ENCODE assay signal across 1 cellular context in the genomic region with DNA sequence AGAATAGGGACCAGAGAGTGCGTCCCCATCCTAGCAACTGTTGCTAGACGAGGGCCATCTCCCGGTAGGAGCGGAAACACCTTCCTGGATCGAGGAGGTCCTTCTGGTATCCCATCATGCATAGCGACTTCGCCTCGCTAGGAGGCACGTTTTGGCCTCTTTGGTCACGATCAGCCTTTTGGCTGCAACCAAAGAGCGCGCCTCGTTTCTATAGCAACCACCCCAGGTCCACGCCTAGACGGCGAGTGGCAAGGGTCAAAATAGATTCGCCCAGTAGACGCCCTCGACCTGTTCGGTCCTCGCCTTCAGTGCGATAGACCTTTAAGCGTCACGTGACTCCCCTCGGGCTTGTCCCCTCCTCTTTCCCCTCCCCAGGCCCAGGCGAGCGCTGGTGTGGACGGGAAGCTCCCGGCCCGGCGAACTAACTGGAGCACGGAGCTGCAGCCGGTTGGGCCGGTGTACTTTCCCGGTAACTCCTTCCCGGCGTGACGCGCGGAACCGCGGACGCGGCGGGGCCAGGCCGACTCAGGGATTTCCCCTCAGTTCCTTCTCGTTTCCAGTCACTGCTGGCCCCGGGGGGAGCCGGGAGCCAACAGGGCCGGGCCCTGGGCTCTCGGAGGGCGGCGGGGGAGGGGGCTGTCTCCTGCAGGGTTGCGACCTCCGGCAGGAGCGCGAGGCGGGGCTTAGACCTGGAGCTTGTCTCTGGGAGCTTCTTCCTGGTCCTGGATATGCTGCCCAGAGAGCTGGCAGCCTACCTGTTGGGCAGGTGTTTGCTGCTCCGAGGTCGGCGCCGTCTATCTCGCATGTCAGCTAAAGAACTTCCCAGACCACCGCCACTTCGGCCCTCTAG.
A peak's percentile ranks its signal among the peaks of the same experiment; 100 is the strongest.
TF ChIP-seq lines count a peak whose summit lies in the region.

A gene (plus strand): TSS at position 359 of the 850 bp plus-strand sequence. CDS start 2,258 bp downstream, outside the sequence.

TF ChIP-seq in HepG2, 621 proteins besides CTCF, POLR2A, EP300 and RAD21 (continued from another document and continues in another):
- TF ChIP-seq, protein P1, sequence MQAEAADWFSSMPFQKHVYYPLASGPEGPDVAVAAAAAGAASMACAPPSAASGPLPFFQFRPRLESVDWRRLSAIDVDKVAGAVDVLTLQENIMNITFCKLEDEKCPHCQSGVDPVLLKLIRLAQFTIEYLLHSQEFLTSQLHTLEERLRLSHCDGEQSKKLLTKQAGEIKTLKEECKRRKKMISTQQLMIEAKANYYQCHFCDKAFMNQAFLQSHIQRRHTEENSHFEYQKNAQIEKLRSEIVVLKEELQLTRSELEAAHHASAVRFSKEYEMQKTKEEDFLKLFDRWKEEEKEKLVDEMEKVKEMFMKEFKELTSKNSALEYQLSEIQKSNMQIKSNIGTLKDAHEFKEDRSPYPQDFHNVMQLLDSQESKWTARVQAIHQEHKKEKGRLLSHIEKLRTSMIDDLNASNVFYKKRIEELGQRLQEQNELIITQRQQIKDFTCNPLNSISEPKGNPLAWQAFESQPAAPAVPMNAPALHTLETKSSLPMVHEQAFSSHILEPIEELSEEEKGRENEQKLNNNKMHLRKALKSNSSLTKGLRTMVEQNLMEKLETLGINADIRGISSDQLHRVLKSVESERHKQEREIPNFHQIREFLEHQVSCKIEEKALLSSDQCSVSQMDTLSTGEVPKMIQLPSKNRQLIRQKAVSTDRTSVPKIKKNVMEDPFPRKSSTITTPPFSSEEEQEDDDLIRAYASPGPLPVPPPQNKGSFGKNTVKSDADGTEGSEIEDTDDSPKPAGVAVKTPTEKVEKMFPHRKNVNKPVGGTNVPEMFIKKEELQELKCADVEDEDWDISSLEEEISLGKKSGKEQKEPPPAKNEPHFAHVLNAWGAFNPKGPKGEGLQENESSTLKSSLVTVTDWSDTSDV (CRISPR knock-in tag; IDR thresholded peaks at IDR 0.05): no peak
- TF ChIP-seq ESRRA (CRISPR knock-in tag; IDR thresholded peaks at IDR 0.05; ENCODE audit: low read depth) (no peak), MATR3 (CRISPR knock-in tag; IDR thresholded peaks at IDR 0.05) (no peak), ZBTB21 (CRISPR knock-in tag; IDR thresholded peaks at IDR 0.05) (peak; percentile 56; the same call in 1 of the 2 replicates), PHF20 (CRISPR knock-in tag; IDR thresholded peaks at IDR 0.05) (peak; percentile 82; the same call in 1 of the 2 replicates), ARNT2 (CRISPR knock-in tag; IDR thresholded peaks at IDR 0.05; ENCODE audit: low read depth) (peak; percentile 69; the same call in 1 of the 2 replicates), BORCS8-MEF2B (CRISPR knock-in tag; IDR thresholded peaks at IDR 0.05) (peak; percentile 81), ZNF331 (CRISPR knock-in tag; IDR thresholded peaks at IDR 0.05) (0 out of 2 replicates have a peak, but pooled peaks have one; percentile 27), SP2 (CRISPR knock-in tag; IDR thresholded peaks at IDR 0.05) (no peak), JUNB (CRISPR knock-in tag; IDR thresholded peaks at IDR 0.05; ENCODE audit: borderline replicate concordance) (no peak), ZNF660 (CRISPR knock-in tag; IDR thresholded peaks at IDR 0.05; ENCODE audit: borderline replicate concordance, low read depth) (no peak), SP1 (IDR thresholded peaks at IDR 0.05) (no peak), SP1 (CRISPR knock-in tag; IDR thresholded peaks at IDR 0.05) (peak; percentile 68), PHF5A (CRISPR knock-in tag; IDR thresholded peaks at IDR 0.05; ENCODE audit: low read depth, unreplicated experiment) (peak; percentile 39), ATAD3A (CRISPR knock-in tag; IDR thresholded peaks at IDR 0.05) (no peak), ZNF17 (CRISPR knock-in tag; IDR thresholded peaks at IDR 0.05) (no peak), ZNF207 (IDR thresholded peaks at IDR 0.05; ENCODE audit: borderline replicate concordance) (peak; percentile 91; the same call in 1 of the 2 replicates), ATRX (CRISPR knock-in tag; IDR thresholded peaks at IDR 0.05; ENCODE audit: borderline replicate concordance) (no peak), AKAP8 (CRISPR knock-in tag; IDR thresholded peaks at IDR 0.05) (no peak), KLF16 (CRISPR knock-in tag; IDR thresholded peaks at IDR 0.05) (peak in 1 of 2 experiments; percentile 93; a peak in 2 of 4 replicates), KLF15 (CRISPR knock-in tag; IDR thresholded peaks at IDR 0.05; ENCODE audit: borderline replicate concordance) (no peak), CBX1 (IDR thresholded peaks at IDR 0.05; ENCODE audit: low read depth) (peak; percentile 88), AGO2 (optimal IDR thresholded peaks at IDR 0.05; ENCODE audit: low read depth, low read length) (peak; percentile 74)
- TF ChIP-seq, protein P2, sequence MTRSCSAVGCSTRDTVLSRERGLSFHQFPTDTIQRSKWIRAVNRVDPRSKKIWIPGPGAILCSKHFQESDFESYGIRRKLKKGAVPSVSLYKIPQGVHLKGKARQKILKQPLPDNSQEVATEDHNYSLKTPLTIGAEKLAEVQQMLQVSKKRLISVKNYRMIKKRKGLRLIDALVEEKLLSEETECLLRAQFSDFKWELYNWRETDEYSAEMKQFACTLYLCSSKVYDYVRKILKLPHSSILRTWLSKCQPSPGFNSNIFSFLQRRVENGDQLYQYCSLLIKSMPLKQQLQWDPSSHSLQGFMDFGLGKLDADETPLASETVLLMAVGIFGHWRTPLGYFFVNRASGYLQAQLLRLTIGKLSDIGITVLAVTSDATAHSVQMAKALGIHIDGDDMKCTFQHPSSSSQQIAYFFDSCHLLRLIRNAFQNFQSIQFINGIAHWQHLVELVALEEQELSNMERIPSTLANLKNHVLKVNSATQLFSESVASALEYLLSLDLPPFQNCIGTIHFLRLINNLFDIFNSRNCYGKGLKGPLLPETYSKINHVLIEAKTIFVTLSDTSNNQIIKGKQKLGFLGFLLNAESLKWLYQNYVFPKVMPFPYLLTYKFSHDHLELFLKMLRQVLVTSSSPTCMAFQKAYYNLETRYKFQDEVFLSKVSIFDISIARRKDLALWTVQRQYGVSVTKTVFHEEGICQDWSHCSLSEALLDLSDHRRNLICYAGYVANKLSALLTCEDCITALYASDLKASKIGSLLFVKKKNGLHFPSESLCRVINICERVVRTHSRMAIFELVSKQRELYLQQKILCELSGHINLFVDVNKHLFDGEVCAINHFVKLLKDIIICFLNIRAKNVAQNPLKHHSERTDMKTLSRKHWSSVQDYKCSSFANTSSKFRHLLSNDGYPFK (CRISPR knock-in tag; IDR thresholded peaks at IDR 0.05; ENCODE audit: borderline replicate concordance): peak; percentile 94; the same call in 1 of the 2 replicates
- TF ChIP-seq, protein P3, sequence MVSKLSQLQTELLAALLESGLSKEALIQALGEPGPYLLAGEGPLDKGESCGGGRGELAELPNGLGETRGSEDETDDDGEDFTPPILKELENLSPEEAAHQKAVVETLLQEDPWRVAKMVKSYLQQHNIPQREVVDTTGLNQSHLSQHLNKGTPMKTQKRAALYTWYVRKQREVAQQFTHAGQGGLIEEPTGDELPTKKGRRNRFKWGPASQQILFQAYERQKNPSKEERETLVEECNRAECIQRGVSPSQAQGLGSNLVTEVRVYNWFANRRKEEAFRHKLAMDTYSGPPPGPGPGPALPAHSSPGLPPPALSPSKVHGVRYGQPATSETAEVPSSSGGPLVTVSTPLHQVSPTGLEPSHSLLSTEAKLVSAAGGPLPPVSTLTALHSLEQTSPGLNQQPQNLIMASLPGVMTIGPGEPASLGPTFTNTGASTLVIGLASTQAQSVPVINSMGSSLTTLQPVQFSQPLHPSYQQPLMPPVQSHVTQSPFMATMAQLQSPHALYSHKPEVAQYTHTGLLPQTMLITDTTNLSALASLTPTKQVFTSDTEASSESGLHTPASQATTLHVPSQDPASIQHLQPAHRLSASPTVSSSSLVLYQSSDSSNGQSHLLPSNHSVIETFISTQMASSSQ (IDR thresholded peaks at IDR 0.05; ENCODE audit: low read depth): no peak
- TF ChIP-seq, protein P3 (CRISPR knock-in tag; IDR thresholded peaks at IDR 0.05; ENCODE audit: borderline replicate concordance): no peak
- TF ChIP-seq, protein P4, sequence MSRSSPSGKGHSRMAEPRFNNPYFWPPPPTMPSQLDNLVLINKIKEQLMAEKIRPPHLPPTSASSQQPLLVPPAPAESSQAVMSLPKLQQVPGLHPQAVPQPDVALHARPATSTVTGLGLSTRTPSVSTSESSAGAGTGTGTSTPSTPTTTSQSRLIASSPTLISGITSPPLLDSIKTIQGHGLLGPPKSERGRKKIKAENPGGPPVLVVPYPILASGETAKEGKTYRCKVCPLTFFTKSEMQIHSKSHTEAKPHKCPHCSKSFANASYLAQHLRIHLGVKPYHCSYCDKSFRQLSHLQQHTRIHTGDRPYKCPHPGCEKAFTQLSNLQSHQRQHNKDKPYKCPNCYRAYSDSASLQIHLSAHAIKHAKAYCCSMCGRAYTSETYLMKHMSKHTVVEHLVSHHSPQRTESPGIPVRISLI (CRISPR knock-in tag; IDR thresholded peaks at IDR 0.05; ENCODE audit: borderline replicate concordance): 0 out of 2 replicates have a peak, but pooled peaks have one; percentile 22
- TF ChIP-seq, protein P5, sequence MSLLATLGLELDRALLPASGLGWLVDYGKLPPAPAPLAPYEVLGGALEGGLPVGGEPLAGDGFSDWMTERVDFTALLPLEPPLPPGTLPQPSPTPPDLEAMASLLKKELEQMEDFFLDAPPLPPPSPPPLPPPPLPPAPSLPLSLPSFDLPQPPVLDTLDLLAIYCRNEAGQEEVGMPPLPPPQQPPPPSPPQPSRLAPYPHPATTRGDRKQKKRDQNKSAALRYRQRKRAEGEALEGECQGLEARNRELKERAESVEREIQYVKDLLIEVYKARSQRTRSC (CRISPR knock-in tag; IDR thresholded peaks at IDR 0.05; ENCODE audit: low read depth): no peak
- TF ChIP-seq, protein P6, sequence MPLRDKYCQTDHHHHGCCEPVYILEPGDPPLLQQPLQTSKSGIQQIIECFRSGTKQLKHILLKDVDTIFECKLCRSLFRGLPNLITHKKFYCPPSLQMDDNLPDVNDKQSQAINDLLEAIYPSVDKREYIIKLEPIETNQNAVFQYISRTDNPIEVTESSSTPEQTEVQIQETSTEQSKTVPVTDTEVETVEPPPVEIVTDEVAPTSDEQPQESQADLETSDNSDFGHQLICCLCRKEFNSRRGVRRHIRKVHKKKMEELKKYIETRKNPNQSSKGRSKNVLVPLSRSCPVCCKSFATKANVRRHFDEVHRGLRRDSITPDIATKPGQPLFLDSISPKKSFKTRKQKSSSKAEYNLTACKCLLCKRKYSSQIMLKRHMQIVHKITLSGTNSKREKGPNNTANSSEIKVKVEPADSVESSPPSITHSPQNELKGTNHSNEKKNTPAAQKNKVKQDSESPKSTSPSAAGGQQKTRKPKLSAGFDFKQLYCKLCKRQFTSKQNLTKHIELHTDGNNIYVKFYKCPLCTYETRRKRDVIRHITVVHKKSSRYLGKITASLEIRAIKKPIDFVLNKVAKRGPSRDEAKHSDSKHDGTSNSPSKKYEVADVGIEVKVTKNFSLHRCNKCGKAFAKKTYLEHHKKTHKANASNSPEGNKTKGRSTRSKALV (CRISPR knock-in tag; IDR thresholded peaks at IDR 0.05): no peak
- TF ChIP-seq, protein P7, sequence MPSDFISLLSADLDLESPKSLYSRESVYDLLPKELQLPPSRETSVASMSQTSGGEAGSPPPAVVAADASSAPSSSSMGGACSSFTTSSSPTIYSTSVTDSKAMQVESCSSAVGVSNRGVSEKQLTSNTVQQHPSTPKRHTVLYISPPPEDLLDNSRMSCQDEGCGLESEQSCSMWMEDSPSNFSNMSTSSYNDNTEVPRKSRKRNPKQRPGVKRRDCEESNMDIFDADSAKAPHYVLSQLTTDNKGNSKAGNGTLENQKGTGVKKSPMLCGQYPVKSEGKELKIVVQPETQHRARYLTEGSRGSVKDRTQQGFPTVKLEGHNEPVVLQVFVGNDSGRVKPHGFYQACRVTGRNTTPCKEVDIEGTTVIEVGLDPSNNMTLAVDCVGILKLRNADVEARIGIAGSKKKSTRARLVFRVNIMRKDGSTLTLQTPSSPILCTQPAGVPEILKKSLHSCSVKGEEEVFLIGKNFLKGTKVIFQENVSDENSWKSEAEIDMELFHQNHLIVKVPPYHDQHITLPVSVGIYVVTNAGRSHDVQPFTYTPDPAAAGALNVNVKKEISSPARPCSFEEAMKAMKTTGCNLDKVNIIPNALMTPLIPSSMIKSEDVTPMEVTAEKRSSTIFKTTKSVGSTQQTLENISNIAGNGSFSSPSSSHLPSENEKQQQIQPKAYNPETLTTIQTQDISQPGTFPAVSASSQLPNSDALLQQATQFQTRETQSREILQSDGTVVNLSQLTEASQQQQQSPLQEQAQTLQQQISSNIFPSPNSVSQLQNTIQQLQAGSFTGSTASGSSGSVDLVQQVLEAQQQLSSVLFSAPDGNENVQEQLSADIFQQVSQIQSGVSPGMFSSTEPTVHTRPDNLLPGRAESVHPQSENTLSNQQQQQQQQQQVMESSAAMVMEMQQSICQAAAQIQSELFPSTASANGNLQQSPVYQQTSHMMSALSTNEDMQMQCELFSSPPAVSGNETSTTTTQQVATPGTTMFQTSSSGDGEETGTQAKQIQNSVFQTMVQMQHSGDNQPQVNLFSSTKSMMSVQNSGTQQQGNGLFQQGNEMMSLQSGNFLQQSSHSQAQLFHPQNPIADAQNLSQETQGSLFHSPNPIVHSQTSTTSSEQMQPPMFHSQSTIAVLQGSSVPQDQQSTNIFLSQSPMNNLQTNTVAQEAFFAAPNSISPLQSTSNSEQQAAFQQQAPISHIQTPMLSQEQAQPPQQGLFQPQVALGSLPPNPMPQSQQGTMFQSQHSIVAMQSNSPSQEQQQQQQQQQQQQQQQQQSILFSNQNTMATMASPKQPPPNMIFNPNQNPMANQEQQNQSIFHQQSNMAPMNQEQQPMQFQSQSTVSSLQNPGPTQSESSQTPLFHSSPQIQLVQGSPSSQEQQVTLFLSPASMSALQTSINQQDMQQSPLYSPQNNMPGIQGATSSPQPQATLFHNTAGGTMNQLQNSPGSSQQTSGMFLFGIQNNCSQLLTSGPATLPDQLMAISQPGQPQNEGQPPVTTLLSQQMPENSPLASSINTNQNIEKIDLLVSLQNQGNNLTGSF (CRISPR knock-in tag; IDR thresholded peaks at IDR 0.05): no peak
